In genomic region chr5:32852535-32852934, GRCh38 we compare ENCODE assay signal across 12 cellular contexts.
A peak's percentile ranks its signal among the peaks of the same experiment; 100 is the strongest.
DNase-seq lines count a peak whose midpoint lies in the region; ATAC-seq and TF ChIP-seq lines count a peak whose summit lies in the region.
"Had no signal": no experiment of that assay in that cellular context is flagged by ENCODE, and none has a peak within 500 bp of the region (broad histone marks: within the 10 kb centered on the region; RNA-seq: fewer than 3 reads in every experiment).

No MANE protein-coding gene starts in this region.

- intact Hi-C loops in Right ventricle myocardium inferior (cut with DNase I), result loop anchor here (5.0 kb wide), 1 partner anchor 140 kb away; the partner anchor contains the start of gene NPR3
- intact Hi-C loops in cardiac septum (cut with DNase I), result loop anchor here (2.0 kb wide), 1 partner anchor 142 kb away; the partner anchor contains the start of gene NPR3

- no peak overlapping the region for H3K4me3 Mint-ChIP-seq in activated T-cell treated with anti-CD3 and anti-CD28 coated beads, Interleukin-2, amount 50 U/mL, for 4 hours
- H3K4me3 Mint-ChIP-seq: brain; CD4-positive, CD25-positive, alpha-beta regulatory T cell had no signal

- H3K4me3 ChIP-seq in astrocyte of the cerebellum (ENCODE audit: low read depth, low read length), result no peak overlapping the region
- H3K4me3 ChIP-seq: spleen had no signal

- DNase-seq in Right ventricle myocardium inferior (ENCODE audit: missing footprints), result no peak
- no peak for DNase-seq in cardiac septum (ENCODE audit: low spot score)
- peak; percentile 56 for DNase-seq in astrocyte of the cerebellum (ENCODE audit: low read depth)
- DNase-seq in kidney glomerular epithelial cell (lab: John Stamatoyannopoulos, UW), result peak; percentile 98
- no peak for DNase-seq in activated T-cell treated with anti-CD3 and anti-CD28 coated beads, Interleukin-2, amount 50 U/mL, for 4 hours
- DNase-seq in T-helper 9 cell, result no peak
- DNase-seq in superior temporal gyrus (ENCODE audit: extremely low spot score), result no peak
- DNase-seq: CD4-positive, CD25-positive, alpha-beta regulatory T cell; NK-92 treated with Interleukin-12 subunit alpha and Interleukin-12 subunit beta, amount 100 ng/mL, for 24 hours; spleen had no signal

- in situ Hi-C loops in astrocyte of the cerebellum (cut with HindIII; ENCODE audit: low sequenced_read_pairs), result no loop called here

- peaks cover 15% of the 10 kb centered on the region for H3K9me3 Mint-ChIP-seq in activated T-cell treated with anti-CD3 and anti-CD28 coated beads, Interleukin-2, amount 50 U/mL, for 4 hours

- no peaks in the 10 kb centered on the region for H3K36me3 Mint-ChIP-seq in activated T-cell treated with anti-CD3 and anti-CD28 coated beads, Interleukin-2, amount 50 U/mL, for 4 hours (ENCODE audit: insufficient read depth)
- H3K36me3 Mint-ChIP-seq: brain; CD4-positive, CD25-positive, alpha-beta regulatory T cell had no signal

- TF ChIP-seq CTCF in astrocyte of the cerebellum (IDR thresholded peaks at IDR 0.05; ENCODE audit: low read depth, low read length, missing control alignments), result peak; percentile 43

- ATAC-seq in Right ventricle myocardium inferior, result peak; percentile 72
- ATAC-seq in GM21619 (IDR thresholded peaks at IDR 0.05; ENCODE audit: unreplicated experiment), result no peak
- no peak for ATAC-seq in activated T-cell treated with anti-CD3 and anti-CD28 coated beads, Interleukin-2, amount 50 U/mL, for 4 hours

- peaks cover 2% of the 10 kb centered on the region for H3K27me3 Mint-ChIP-seq in activated T-cell treated with anti-CD3 and anti-CD28 coated beads, Interleukin-2, amount 50 U/mL, for 4 hours (ENCODE audit: low read depth)
- H3K27me3 Mint-ChIP-seq: CD4-positive, CD25-positive, alpha-beta regulatory T cell had no signal

- no peaks in the 10 kb centered on the region for H3K4me1 Mint-ChIP-seq in activated T-cell treated with anti-CD3 and anti-CD28 coated beads, Interleukin-2, amount 50 U/mL, for 4 hours (ENCODE audit: low read depth)
- H3K4me1 Mint-ChIP-seq: CD4-positive, CD25-positive, alpha-beta regulatory T cell had no signal

Comparison
In these comparisons a context has a peak if more than half of its experiments do, and no peak if none do; other contexts are left out.
1. DNase-seq: peak in astrocyte of the cerebellum (single experiment) and kidney glomerular epithelial cell (single experiment); none in Right ventricle myocardium inferior (single experiment), cardiac septum (single experiment), activated T-cell treated with anti-CD3 and anti-CD28 coated beads, Interleukin-2, amount 50 U/mL, for 4 hours (single experiment), T-helper 9 cell (single experiment) and superior temporal gyrus (single experiment).